ENCODE assay signal across 8 cellular contexts in genomic region chr5:139177809-139178581, GRCh38. TPM values are rescaled to one million over a fixed set of nuclear protein-coding genes. Genes with fewer than 3 reads are reported as not detected.
DNase-seq lines count a peak whose midpoint lies in the region; ATAC-seq and TF ChIP-seq lines count a peak whose summit lies in the region.

No MANE protein-coding gene starts in this region.

- DNase-seq in NCI-H2107 treated with DMSO at 0.1 percent for 48 hours (lab: John Stamatoyannopoulos, UW; ENCODE audit: unreplicated experiment) (peak; percentile 49), NCI-H2107 (lab: John Stamatoyannopoulos, UW) (no peak), NCI-H1092 treated with DMSO at 0.1 percent for 48 hours (lab: John Stamatoyannopoulos, UW) (peak; percentile 77), omental fat pad (ENCODE audit: low spot score) (no peak), GM19238 (ENCODE audit: insufficient read length, low spot score) (no peak), amniotic stem cell (lab: John Stamatoyannopoulos, UW) (no peak)
- no peak for DNase-seq in stimulated activated CD4-positive, alpha-beta T cell treated with anti-CD3 and anti-CD28 coated beads, Interleukin-15, amount 100 ng/mL, for 24 hours

- TF ChIP-seq CTCF in omental fat pad (IDR thresholded peaks at IDR 0.05), result no peak

- peak; percentile 69 for ATAC-seq in omental fat pad (ENCODE audit: low FRiP score)

- H3K27ac ChIP-seq in cingulate gyrus (ENCODE audit: low read depth, low read length), result peak overlapping the region; percentile 1

RNA-seq across cellular contexts. Expression of gene SIL1, which starts 20.2 kb away (rescaled TPM):
- 10 to 100 TPM; 34.7 to 66.0 (median 38.9) TPM for total RNA-seq in omental fat pad

Comparison
In these comparisons a context has a peak if more than half of its experiments do, and no peak if none do; other contexts are left out.
1. DNase-seq: peak in NCI-H2107 treated with DMSO at 0.1 percent for 48 hours (single experiment) and NCI-H1092 treated with DMSO at 0.1 percent for 48 hours (single experiment); none in NCI-H2107 (single experiment), omental fat pad (single experiment), GM19238 (single experiment), stimulated activated CD4-positive, alpha-beta T cell treated with anti-CD3 and anti-CD28 coated beads, Interleukin-15, amount 100 ng/mL, for 24 hours (single experiment) and amniotic stem cell (single experiment).